ENCODE assay signal across 1 cellular context in genomic region chr14:83988274-83988673, GRCh38.
TF ChIP-seq lines count a peak whose summit lies in the region.

No MANE protein-coding gene starts in this region.

TF ChIP-seq in GM23338, 12 proteins besides CTCF, POLR2A, EP300 and RAD21 (continued from another document):
- TF ChIP-seq EZH2phosphoT487 (IDR thresholded peaks at IDR 0.05; ENCODE audit: unreplicated experiment) (no peak), POLR2AphosphoS5 (IDR thresholded peaks at IDR 0.05; ENCODE audit: low read depth) (no peak), ETS1 (IDR thresholded peaks at IDR 0.05) (no peak), ZNF331 (CRISPR knock-in tag; IDR thresholded peaks at IDR 0.05; ENCODE audit: low read depth) (no peak), REST (IDR thresholded peaks at IDR 0.05; ENCODE audit: unreplicated experiment) (no peak), EZH2 (IDR thresholded peaks at IDR 0.05; ENCODE audit: low read depth, unreplicated experiment) (no peak), STAT1 (IDR thresholded peaks at IDR 0.05; ENCODE audit: unreplicated experiment) (no peak), CREB1 (CRISPR knock-in tag; IDR thresholded peaks at IDR 0.05; ENCODE audit: low read depth) (no peak)
